In genomic region chr9:35911690-35912089, GRCh38 we compare ENCODE assay signal across 22 cellular contexts. TPM values are rescaled to one million over a fixed set of nuclear protein-coding genes. Genes with fewer than 3 reads are reported as not detected.
DNase-seq lines count a peak whose midpoint lies in the region; ATAC-seq, FAIRE-seq and TF ChIP-seq lines count a peak whose summit lies in the region.
"Had no signal": no experiment of that assay in that cellular context is flagged by ENCODE, and none has a peak within 500 bp of the region (broad histone marks: within the 10 kb centered on the region; RNA-seq: fewer than 3 reads in every experiment).

No MANE protein-coding gene starts in this region.

- peaks cover 55% of the 10 kb centered on the region for H3K4me1 Mint-ChIP-seq in activated naive CD4-positive, alpha-beta T cell treated with anti-CD3 and anti-CD28 coated beads, Interleukin-2, amount 50 U/mL, for 24 hours
- H3K4me1 Mint-ChIP-seq in naive thymus-derived CD8-positive, alpha-beta T cell: peaks cover 32 to 54% (median 53%) of the 10 kb centered on the region in 4 donors

- H3K4me3 Mint-ChIP-seq in activated naive CD4-positive, alpha-beta T cell treated with anti-CD3 and anti-CD28 coated beads, Interleukin-2, amount 50 U/mL, for 24 hours: no peak overlapping the region
- H3K4me3 Mint-ChIP-seq in naive thymus-derived CD8-positive, alpha-beta T cell: peak overlapping the region in 6 of 10 donors; percentile 18 to 75 (median 58)
- H3K4me3 Mint-ChIP-seq: WTC11 had no signal

- no peak for TF ChIP-seq CTCF in K562 (IDR thresholded peaks at IDR 0.05 in 2 of 3, conservative IDR thresholded peaks at IDR 0.05 in 1 of 3; ENCODE audit: insufficient read depth in 2 of 3, low read depth in 1 of 3, low read length in 3 of 3)
- TF ChIP-seq CTCF in uterus (IDR thresholded peaks at IDR 0.05): no peak

- no peak for ATAC-seq in activated naive CD4-positive, alpha-beta T cell treated with anti-CD3 and anti-CD28 coated beads, Interleukin-2, amount 50 U/mL, for 72 hours
- ATAC-seq in K562: no peak
- ATAC-seq in naive thymus-derived CD8-positive, alpha-beta T cell: no peak
- no peak for ATAC-seq in GM21529 (IDR thresholded peaks at IDR 0.05; ENCODE audit: unreplicated experiment)
- ATAC-seq: WTC11 had no signal

- intact Hi-C loops in K562 (cut with micrococcal nuclease): no loop called here
- intact Hi-C loops in uterus (cut with DNase I; ENCODE audit: low total_unique reads): no loop called here

- H3K9me3 ChIP-seq in K562 (replicated peaks; ENCODE audit: control insufficient read depth, insufficient read depth, low read depth, low read length) (no peaks in the 10 kb centered on the region), uterus (no peaks in the 10 kb centered on the region)

- in situ Hi-C loops in K562 (cut with MboI): no loop called here

- H3K27ac ChIP-seq in K562 (ENCODE audit: extremely low read depth, low read depth, low read length) (no peak overlapping the region; the same call in 2 of the 3 replicates), uterus (peak overlapping the region; percentile 94 to 95)

- POLR2A ChIA-PET in K562 (lab: Yijun Ruan, JAX): interaction anchor here (0.6 to 1.3 kb wide), 3 partner anchors 8 to 152 kb away, joined by 3 to 4 read pairs (median 3); no protein-coding TSS in a partner anchor
- POLR2A ChIA-PET in naive thymus-derived CD8-positive, alpha-beta T cell (lab: Charles Lee): interaction anchor here (1.1 kb wide), 1 partner anchor 29 kb away, joined by 5 read pairs; no protein-coding TSS in a partner anchor

- H3K4me3 ChIP-seq in K562 (no peak overlapping the region), uterus (no peak overlapping the region)

- no peaks in the 10 kb centered on the region for H3K27me3 Mint-ChIP-seq in activated naive CD4-positive, alpha-beta T cell treated with anti-CD3 and anti-CD28 coated beads, Interleukin-2, amount 50 U/mL, for 24 hours
- H3K27me3 Mint-ChIP-seq in naive thymus-derived CD8-positive, alpha-beta T cell: no peaks in the 10 kb centered on the region

- CTCF ChIA-PET in K562 (lab: Yijun Ruan, JAX; ENCODE audit: low intra/inter-chr PET ratio): interaction anchor here (1.4 kb wide), 1 partner anchor 34 kb away, joined by 5 read pairs; no protein-coding TSS in a partner anchor

- H3K27me3 ChIP-seq in K562 (ENCODE audit: control insufficient read depth in 2 of 2, insufficient read depth in 2 of 2, low read length in 2 of 2): no peaks in the 10 kb centered on the region
- H3K27me3 ChIP-seq in uterus: no peaks in the 10 kb centered on the region

- H3K36me3 ChIP-seq in K562 (ENCODE audit: control insufficient read depth, insufficient read depth, low read length): no peaks in the 10 kb centered on the region
- no peaks in the 10 kb centered on the region for H3K36me3 ChIP-seq in uterus

- H3K9me1 ChIP-seq in K562 (ENCODE audit: control insufficient read depth, insufficient read depth, low read length): no peaks in the 10 kb centered on the region

- H3K79me2 ChIP-seq in K562 (ENCODE audit: control insufficient read depth, insufficient read depth, low read length): no peaks in the 10 kb centered on the region

- no peak for DNase-seq in activated naive CD4-positive, alpha-beta T cell treated with anti-CD3 and anti-CD28 coated beads, Interleukin-2, amount 50 U/mL, for 72 hours (ENCODE audit: low spot score in 2 of 2)
- DNase-seq in K562 (ENCODE audit: extremely low read depth in 1 of 4, low spot score in 3 of 4) (no peak), uterus (no peak), superior temporal gyrus (ENCODE audit: extremely low spot score) (no peak), AG08396 (ENCODE audit: low spot score) (no peak)
- DNase-seq in naive thymus-derived CD8-positive, alpha-beta T cell: no peak
- DNase-seq: activated effector memory CD4-positive, alpha-beta T cell treated with Interleukin-2 at 50 U/mL for 16 hours; amygdala; EL; NCI-H187; occipital lobe; stimulated activated CD4-positive, alpha-beta T cell treated with anti-CD3 and anti-CD28 coated beads, Interleukin-4, amount 100 ng/mL, for 1 hour; SW 1271 had no signal

- H3K4me1 ChIP-seq in K562 (replicated peaks in 1 of 2; ENCODE audit: control insufficient read depth in 2 of 2, insufficient read depth in 2 of 2, low read length in 2 of 2): peaks cover 30 to 47% of the 10 kb centered on the region in 2 experiments; a peak in 4 of 5 replicates
- H3K4me1 ChIP-seq in uterus: peaks cover 13 to 30% of the 10 kb centered on the region in 2 donors

- no peak for TF ChIP-seq RAD21 in K562 (CRISPR knock-in tag; conservative IDR thresholded peaks at IDR 0.05 in 1 of 2, IDR thresholded peaks at IDR 0.05 in 1 of 2)

- H3K9me3 Mint-ChIP-seq in activated naive CD4-positive, alpha-beta T cell treated with anti-CD3 and anti-CD28 coated beads, Interleukin-2, amount 50 U/mL, for 24 hours: no peaks in the 10 kb centered on the region
- H3K9me3 Mint-ChIP-seq in activated naive CD4-positive, alpha-beta T cell treated with anti-CD3 and anti-CD28 coated beads, Interleukin-2, amount 50 U/mL, for 72 hours: no peaks in the 10 kb centered on the region
- no peaks in the 10 kb centered on the region for H3K9me3 Mint-ChIP-seq in naive thymus-derived CD8-positive, alpha-beta T cell
- H3K9me3 Mint-ChIP-seq: WTC11 had no signal

- H3K9ac ChIP-seq in K562 (ENCODE audit: insufficient read depth in 1 of 2, low read depth in 2 of 2, low read length in 2 of 2): peak overlapping the region in 1 of 2 experiments; percentile 43; a peak in 1 of 4 replicates

- WGBS in K562 (ENCODE audit: insufficient coverage, low coverage, missing lambda C conversion rate): 87% methylated on average over 5 of the region's 10 CpGs

- no peak for TF ChIP-seq POLR2A in K562 (conservative IDR thresholded peaks at IDR 0.05)
- TF ChIP-seq POLR2A in uterus (IDR thresholded peaks at IDR 0.05): no peak

- no peaks in the 10 kb centered on the region for H3K36me3 Mint-ChIP-seq in activated naive CD4-positive, alpha-beta T cell treated with anti-CD3 and anti-CD28 coated beads, Interleukin-2, amount 50 U/mL, for 24 hours
- no peaks in the 10 kb centered on the region for H3K36me3 Mint-ChIP-seq in activated naive CD4-positive, alpha-beta T cell treated with anti-CD3 and anti-CD28 coated beads, Interleukin-2, amount 50 U/mL, for 72 hours
- no peaks in the 10 kb centered on the region for H3K36me3 Mint-ChIP-seq in naive thymus-derived CD8-positive, alpha-beta T cell
- H3K36me3 Mint-ChIP-seq: WTC11 had no signal

- peak overlapping the region; percentile 24 for H3K27ac Mint-ChIP-seq in activated naive CD4-positive, alpha-beta T cell treated with anti-CD3 and anti-CD28 coated beads, Interleukin-2, amount 50 U/mL, for 24 hours
- no peak overlapping the region for H3K27ac Mint-ChIP-seq in activated naive CD4-positive, alpha-beta T cell treated with anti-CD3 and anti-CD28 coated beads, Interleukin-2, amount 50 U/mL, for 72 hours
- H3K27ac Mint-ChIP-seq in naive thymus-derived CD8-positive, alpha-beta T cell: peak overlapping the region in 9 of 10 donors; percentile 15 to 98 (median 75)
- H3K27ac Mint-ChIP-seq: WTC11 had no signal

- no peak for FAIRE-seq in K562 (lab: Jason Lieb, UNC)
- FAIRE-seq: A204.1, GM19239, HTR-8/SVneo had no signal

- no TSS peak for BruUV-seq in K562 (replicated peaks; lab: Mats Ljungman, UMichigan)

- H3K4me2 ChIP-seq in K562 (ENCODE audit: insufficient read depth, low read length): no peak overlapping the region

- H2AFZ ChIP-seq in K562 (ENCODE audit: low read depth, low read length): peak overlapping the region; percentile 46; the same call in 1 of the 2 replicates

- no peak for TF ChIP-seq EP300 in K562 (IDR thresholded peaks at IDR 0.05; ENCODE audit: low read length)

- H4K20me1 ChIP-seq in K562 (replicated peaks; ENCODE audit: control insufficient read depth, insufficient read depth, low read length): no peaks in the 10 kb centered on the region

RNA-seq across cellular contexts. Expression of gene SPAAR, which starts 2.4 kb away (rescaled TPM):
- total RNA-seq in activated naive CD4-positive, alpha-beta T cell treated with anti-CD3 and anti-CD28 coated beads, Interleukin-2, amount 50 U/mL, for 72 hours: not detected
- total RNA-seq in K562 (2011; cell fraction: chromatin; rRNA removed; ENCODE audit: low replicate concordance): not detected in 2 replicates
- not detected in 2 replicates for total RNA-seq in K562 (2011; cell fraction: nucleolus; rRNA removed)
- total RNA-seq in K562 (2011; cell fraction: nucleoplasm; rRNA removed): not detected in 2 replicates
- total RNA-seq in K562 (2014; rRNA removed) (not detected in 2 replicates), K562 (2014; rRNA removed; fragmentation: Illumina TruSeq; extraction: Trizol) (not detected in 2 replicates), K562 (2015; rRNA removed; fragmentation: Illumina TruSeq; extraction: Trizol) (not detected in 2 replicates), K562 (2021) (not detected in 2 replicates), uterus (10 to 100 TPM in 1 of 4 donors, 1 to 10 TPM in 1, under 1 TPM in 2; 0.29 to 11.7 (median 2.3) TPM)
- polyA plus RNA-seq in K562 (2011; rRNA removed) (not detected in 2 replicates), K562 (2014; fragmentation: Illumina TruSeq; extraction: Trizol) (not detected in 2 replicates), K562 (2014; fragmentation: Nextera tagmentation; extraction: Ambion mirVana) (not detected), K562 (2014; rRNA removed) (not detected in 2 replicates)
- polyA plus RNA-seq in K562 (2011; cell fraction: cytosol; rRNA removed): not detected in 2 replicates
- not detected in 2 replicates for polyA plus RNA-seq in K562 (2011; cell fraction: nucleus; rRNA removed)
- polyA plus RNA-seq in K562 (2012): not detected in 2 replicates
- polyA minus RNA-seq in K562 (2011; rRNA and poly(A)+ RNA removed): 0.15 TPM in 1 of 2 replicates, not detected in the other
- not detected in 2 replicates for polyA minus RNA-seq in K562 (2011; cell fraction: cytosol; rRNA and poly(A)+ RNA removed)
- polyA minus RNA-seq in K562 (2011; cell fraction: nucleus; rRNA and poly(A)+ RNA removed): not detected in 2 replicates
- not detected for total RNA-seq in naive thymus-derived CD8-positive, alpha-beta T cell
- polyA plus RNA-seq in naive thymus-derived CD8-positive, alpha-beta T cell: not detected
- total RNA-seq: fibroblast of villous mesenchyme had no signal

RNA-seq across cellular contexts. Expression of gene HRCT1, which starts 5.7 kb away (rescaled TPM):
- total RNA-seq in activated naive CD4-positive, alpha-beta T cell treated with anti-CD3 and anti-CD28 coated beads, Interleukin-2, amount 50 U/mL, for 72 hours: not detected
- total RNA-seq in K562 (2011; cell fraction: chromatin; rRNA removed; ENCODE audit: low replicate concordance): 0.35 TPM in 1 of 2 replicates, not detected in the other
- total RNA-seq in K562 (2011; cell fraction: nucleolus; rRNA removed): not detected in 2 replicates
- total RNA-seq in K562 (2011; cell fraction: nucleoplasm; rRNA removed): not detected in 2 replicates
- total RNA-seq in K562 (2014; rRNA removed): not detected in 2 replicates
- not detected in 2 replicates for total RNA-seq in K562 (2014; rRNA removed; fragmentation: Illumina TruSeq; extraction: Trizol)
- total RNA-seq in K562 (2015; rRNA removed; fragmentation: Illumina TruSeq; extraction: Trizol): not detected in 2 replicates
- not detected in 2 replicates for total RNA-seq in K562 (2021)
- polyA plus RNA-seq in K562 (2011; rRNA removed): 0.08 and 0.40 TPM in 2 replicates
- 0.07 and 0.27 TPM in 2 replicates for polyA plus RNA-seq in K562 (2011; cell fraction: cytosol; rRNA removed)
- polyA plus RNA-seq in K562 (2011; cell fraction: nucleus; rRNA removed): 0.28 TPM in 1 of 2 replicates, not detected in the other
- polyA plus RNA-seq in K562 (2012): not detected in 2 replicates
- not detected in 2 replicates for polyA plus RNA-seq in K562 (2014; fragmentation: Illumina TruSeq; extraction: Trizol)
- not detected for polyA plus RNA-seq in K562 (2014; fragmentation: Nextera tagmentation; extraction: Ambion mirVana)
- not detected in 2 replicates for polyA plus RNA-seq in K562 (2014; rRNA removed)
- not detected in 2 replicates for polyA minus RNA-seq in K562 (2011; rRNA and poly(A)+ RNA removed)
- polyA minus RNA-seq in K562 (2011; cell fraction: cytosol; rRNA and poly(A)+ RNA removed): not detected in 2 replicates
- 0.33 TPM in 1 of 2 replicates, not detected in the other for polyA minus RNA-seq in K562 (2011; cell fraction: nucleus; rRNA and poly(A)+ RNA removed)
- total RNA-seq in naive thymus-derived CD8-positive, alpha-beta T cell: not detected
- not detected for polyA plus RNA-seq in naive thymus-derived CD8-positive, alpha-beta T cell
- 10 to 100 TPM in 1 of 4 donors, 1 to 10 TPM in 1, under 1 TPM in 1, not detected in 1; 0.59 to 10.1 (median 1.4) TPM for total RNA-seq in uterus
- total RNA-seq: occipital lobe, WTC11 had no signal

RNA-seq across cellular contexts. Expression of gene OR13J1, which starts 41.5 kb away (rescaled TPM):
- total RNA-seq in activated naive CD4-positive, alpha-beta T cell treated with anti-CD3 and anti-CD28 coated beads, Interleukin-2, amount 50 U/mL, for 72 hours: not detected
- not detected in 2 replicates for total RNA-seq in K562 (2011; cell fraction: chromatin; rRNA removed; ENCODE audit: low replicate concordance)
- total RNA-seq in K562 (2011; cell fraction: nucleolus; rRNA removed): not detected in 2 replicates
- total RNA-seq in K562 (2011; cell fraction: nucleoplasm; rRNA removed): not detected in 2 replicates
- total RNA-seq in K562 (2014; rRNA removed) (not detected in 2 replicates), K562 (2014; rRNA removed; fragmentation: Illumina TruSeq; extraction: Trizol) (not detected in 2 replicates), K562 (2015; rRNA removed; fragmentation: Illumina TruSeq; extraction: Trizol) (not detected in 2 replicates), K562 (2021) (not detected in 2 replicates), uterus (not detected)
- polyA plus RNA-seq in K562 (2011; rRNA removed) (not detected in 2 replicates), K562 (2014; fragmentation: Illumina TruSeq; extraction: Trizol) (not detected in 2 replicates), K562 (2014; fragmentation: Nextera tagmentation; extraction: Ambion mirVana) (not detected), K562 (2014; rRNA removed) (not detected in 2 replicates)
- polyA plus RNA-seq in K562 (2011; cell fraction: cytosol; rRNA removed): not detected in 2 replicates
- polyA plus RNA-seq in K562 (2011; cell fraction: nucleus; rRNA removed): not detected in 2 replicates
- not detected in 2 replicates for polyA plus RNA-seq in K562 (2012)
- not detected in 2 replicates for polyA minus RNA-seq in K562 (2011; rRNA and poly(A)+ RNA removed)
- not detected in 2 replicates for polyA minus RNA-seq in K562 (2011; cell fraction: cytosol; rRNA and poly(A)+ RNA removed)
- polyA minus RNA-seq in K562 (2011; cell fraction: nucleus; rRNA and poly(A)+ RNA removed): not detected in 2 replicates
- total RNA-seq in naive thymus-derived CD8-positive, alpha-beta T cell: not detected
- polyA plus RNA-seq in naive thymus-derived CD8-positive, alpha-beta T cell: not detected
- total RNA-seq: fibroblast of villous mesenchyme, mucosa of gallbladder, occipital lobe, WTC11 had no signal
- polyA plus RNA-seq: thymus had no signal

RNA-seq across cellular contexts. Expression of gene OR2S2, which starts 46.3 kb away (rescaled TPM):
- total RNA-seq in activated naive CD4-positive, alpha-beta T cell treated with anti-CD3 and anti-CD28 coated beads, Interleukin-2, amount 50 U/mL, for 72 hours: not detected
- not detected in 2 replicates for total RNA-seq in K562 (2011; cell fraction: chromatin; rRNA removed; ENCODE audit: low replicate concordance)
- not detected in 2 replicates for total RNA-seq in K562 (2011; cell fraction: nucleolus; rRNA removed)
- not detected in 2 replicates for total RNA-seq in K562 (2011; cell fraction: nucleoplasm; rRNA removed)
- total RNA-seq in K562 (2014; rRNA removed) (not detected in 2 replicates), K562 (2014; rRNA removed; fragmentation: Illumina TruSeq; extraction: Trizol) (not detected in 2 replicates), K562 (2015; rRNA removed; fragmentation: Illumina TruSeq; extraction: Trizol) (not detected in 2 replicates), K562 (2021) (not detected in 2 replicates), uterus (not detected)
- polyA plus RNA-seq in K562 (2011; rRNA removed) (not detected in 2 replicates), K562 (2014; fragmentation: Illumina TruSeq; extraction: Trizol) (not detected in 2 replicates), K562 (2014; fragmentation: Nextera tagmentation; extraction: Ambion mirVana) (not detected), K562 (2014; rRNA removed) (not detected in 2 replicates)
- not detected in 2 replicates for polyA plus RNA-seq in K562 (2011; cell fraction: cytosol; rRNA removed)
- polyA plus RNA-seq in K562 (2011; cell fraction: nucleus; rRNA removed): not detected in 2 replicates
- not detected in 2 replicates for polyA plus RNA-seq in K562 (2012)
- polyA minus RNA-seq in K562 (2011; rRNA and poly(A)+ RNA removed): not detected in 2 replicates
- not detected in 2 replicates for polyA minus RNA-seq in K562 (2011; cell fraction: cytosol; rRNA and poly(A)+ RNA removed)
- not detected in 2 replicates for polyA minus RNA-seq in K562 (2011; cell fraction: nucleus; rRNA and poly(A)+ RNA removed)
- total RNA-seq in naive thymus-derived CD8-positive, alpha-beta T cell: not detected
- not detected for polyA plus RNA-seq in naive thymus-derived CD8-positive, alpha-beta T cell
- total RNA-seq: mucosa of gallbladder, occipital lobe, WTC11 had no signal

Comparison
In these comparisons a context has a peak if more than half of its experiments do, and no peak if none do; other contexts are left out.
1. H3K27ac Mint-ChIP-seq: peak in activated naive CD4-positive, alpha-beta T cell treated with anti-CD3 and anti-CD28 coated beads, Interleukin-2, amount 50 U/mL, for 24 hours (single experiment) and naive thymus-derived CD8-positive, alpha-beta T cell (9 of 10); none in activated naive CD4-positive, alpha-beta T cell treated with anti-CD3 and anti-CD28 coated beads, Interleukin-2, amount 50 U/mL, for 72 hours (0 of 2).